In the genomic region with DNA sequence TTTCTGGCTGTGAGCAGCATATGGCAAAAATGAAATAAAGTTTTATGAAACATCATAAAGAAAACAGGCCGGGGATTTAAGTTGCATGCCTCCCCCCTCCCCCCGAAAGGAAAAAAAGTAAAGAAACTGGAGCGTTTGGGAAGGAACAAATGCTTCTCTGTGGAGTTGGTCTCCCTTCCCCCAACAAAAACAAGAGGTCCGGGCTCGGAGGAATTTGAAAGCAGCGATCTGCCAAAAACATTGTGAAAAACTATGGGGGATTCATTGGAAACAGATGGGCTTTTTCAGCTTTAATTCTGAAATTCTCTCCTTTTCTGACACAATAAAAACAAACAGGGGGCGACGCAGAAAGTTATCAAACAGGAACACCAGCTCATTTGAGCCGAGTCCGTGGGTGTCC, we compare ENCODE assay signal across 9 cellular contexts. TPM values are rescaled to one million over a fixed set of nuclear protein-coding genes. Genes with fewer than 3 reads are reported as not detected.
DNase-seq lines count a peak whose midpoint lies in the region; ATAC-seq lines count a peak whose summit lies in the region.
"Had no signal": no experiment of that assay in that cellular context is flagged by ENCODE, and none has a peak within 500 bp of the region (broad histone marks: within the 10 kb centered on the region; RNA-seq: fewer than 3 reads in every experiment).

No MANE protein-coding gene starts in this region.

- no peak for ATAC-seq in esophagus mucosa
- ATAC-seq in left colon: no peak

- H3K4me3 ChIP-seq in HAP-1 (peak overlapping the region; percentile 78), adipocyte (ENCODE audit: low read length) (peak overlapping the region; percentile 91), iPS-18a (ENCODE audit: low read length) (peak overlapping the region; percentile 96)

- in situ Hi-C loops in HAP-1 (cut with MboI; ENCODE audit: low sequenced_read_pairs): no loop called here

- intact Hi-C loops in left colon (cut with DNase I, micrococcal nuclease): no loop called here

- H3K4me1 ChIP-seq in HAP-1: peaks cover 30% of the 10 kb centered on the region
- H3K4me1 ChIP-seq in adipocyte (ENCODE audit: control insufficient read depth, insufficient read depth, low read length): peaks cover 28% of the 10 kb centered on the region
- H3K4me1 ChIP-seq in iPS-18a (ENCODE audit: control insufficient read depth, low read depth, low read length): peaks cover 41% of the 10 kb centered on the region

- peak overlapping the region; percentile 40 for H3K27ac ChIP-seq in iPS-18a (ENCODE audit: low read length)
- H3K27ac ChIP-seq: neutrophil had no signal

- peak; percentile 42 to 45 for DNase-seq in HAP-1 (ENCODE audit: low spot score in 2 of 2)
- DNase-seq in adipocyte (ENCODE audit: low read depth): peak; percentile 89
- DNase-seq in smooth muscle cell of the brain vasculature (ENCODE audit: low read depth, low spot score): peak; percentile 79
- DNase-seq in cerebellum (ENCODE audit: low spot score): no peak
- no peak for DNase-seq in left colon
- DNase-seq in anterior cingulate cortex (lab: John Stamatoyannopoulos, UW): no peak

- H3K9ac ChIP-seq in adipocyte (ENCODE audit: low read length) (peak overlapping the region; percentile 88), iPS-18a (ENCODE audit: low read length) (peak overlapping the region; percentile 76)

- H3K36me3 ChIP-seq in HAP-1 (replicated peaks) (no peaks in the 10 kb centered on the region), adipocyte (ENCODE audit: control insufficient read depth, insufficient read depth, low read length, severe bottlenecking) (no peaks in the 10 kb centered on the region), iPS-18a (ENCODE audit: control insufficient read depth, low read depth, low read length) (no peaks in the 10 kb centered on the region)
- H3K36me3 ChIP-seq: neutrophil had no signal

- no peaks in the 10 kb centered on the region for H3K9me3 ChIP-seq in HAP-1
- no peaks in the 10 kb centered on the region for H3K9me3 ChIP-seq in adipocyte (ENCODE audit: control insufficient read depth, low read length)
- no peaks in the 10 kb centered on the region for H3K9me3 ChIP-seq in iPS-18a (ENCODE audit: control insufficient read depth, low read depth, low read length)
- H3K9me3 ChIP-seq: neutrophil had no signal

- H3K27me3 ChIP-seq in HAP-1 (ENCODE audit: low read depth) (no peaks in the 10 kb centered on the region), adipocyte (replicated peaks; ENCODE audit: control insufficient read depth, insufficient read depth, low read length) (peaks cover 4% of the 10 kb centered on the region), iPS-18a (ENCODE audit: control insufficient read depth, insufficient read depth, low read length) (peaks cover 21% of the 10 kb centered on the region)

RNA-seq across cellular contexts. Expression of a gene that starts 17.0 kb away (rescaled TPM):
- total RNA-seq in cerebellum (26.3 TPM), esophagus mucosa (40.5 TPM), left colon (10 to 100 TPM in 1 of 2 donors, 1 to 10 TPM in 1; 2.5 to 12.9 TPM)

Comparison
In these comparisons a context has a peak if more than half of its experiments do, and no peak if none do; other contexts are left out.
1. DNase-seq: peak in HAP-1 (2 of 2), adipocyte (single experiment) and smooth muscle cell of the brain vasculature (single experiment); none in cerebellum (single experiment), left colon (0 of 2) and anterior cingulate cortex (0 of 58).
2. Peak in every context shown above with its lines, with median percentiles within 50 percentile points of each other: H3K4me3 ChIP-seq.